In genomic region chr9:105581550-105581949, GRCh38 we compare ENCODE assay signal across 7 cellular contexts. TPM values are rescaled to one million over a fixed set of nuclear protein-coding genes. Genes with fewer than 3 reads are reported as not detected.
DNase-seq lines count a peak whose midpoint lies in the region; TF ChIP-seq lines count a peak whose summit lies in the region.
"Not testable (repeated sequence)": the region's sequence is repeated elsewhere in the genome, so short reads cannot be mapped to it uniquely, and the experiment has no call there.

No MANE protein-coding gene starts in this region.

- H4K8ac ChIP-seq in H9 (replicated peaks; ENCODE audit: insufficient read length, low read depth, low read length); neuronal stem cell (ENCODE audit: low read depth, low read length): not testable (repeated sequence)

- H3K23me2 ChIP-seq in H9 (ENCODE audit: insufficient read length, low read depth, low read length, poor library complexity, severe bottlenecking): not testable (repeated sequence)

- not testable (repeated sequence) for H2BK5ac ChIP-seq in H9 (ENCODE audit: insufficient read length, low read length); neuronal stem cell (ENCODE audit: low read length)

- H2BK15ac ChIP-seq in H9 (ENCODE audit: low read depth, low read length); neuronal stem cell (ENCODE audit: low read length): not testable (repeated sequence)

- peak overlapping the region; percentile 45 for H3K4me3 ChIP-seq in NT2/D1 (ENCODE audit: insufficient read length, low read depth)
- H3K4me3 ChIP-seq in cardiac muscle cell; neuronal stem cell (ENCODE audit: low read length in 2 of 2): not testable (repeated sequence)
- H3K4me3 ChIP-seq in iPS-15b (ENCODE audit: low read depth, low read length): peak overlapping the region; percentile 56

- not testable (repeated sequence) for H3K79me1 ChIP-seq in H9 (ENCODE audit: insufficient read depth, low read depth, low read length, poor library complexity, severe bottlenecking); neuronal stem cell (ENCODE audit: low read depth, low read length)

- not testable (repeated sequence) for H2BK12ac ChIP-seq in H9 (ENCODE audit: insufficient read length, low read depth, low read length); neuronal stem cell (ENCODE audit: low read length)

- H3K4me3 Mint-ChIP-seq in H9 (peak overlapping the region; percentile 67 to 72), mesothelial cell of epicardium (peak overlapping the region; percentile 50)

- not testable (repeated sequence) for H3K36me3 ChIP-seq in NT2/D1 (ENCODE audit: insufficient read depth, insufficient read length, low read length); cardiac muscle cell; iPS-15b (ENCODE audit: control insufficient read depth, insufficient read depth, low read length); neuronal stem cell (replicated peaks in 1 of 2; ENCODE audit: control insufficient read depth in 2 of 2, insufficient read depth in 2 of 2, low read length in 2 of 2)

- H3K9ac ChIP-seq in H9 (ENCODE audit: extremely low read depth, insufficient read length, low read length) (peak overlapping the region; percentile 76), NT2/D1 (ENCODE audit: insufficient read length, low read depth) (peak overlapping the region; percentile 64)
- not testable (repeated sequence) for H3K9ac ChIP-seq in iPS-15b (ENCODE audit: low read depth, low read length); neuronal stem cell (ENCODE audit: low read depth, low read length, poor library complexity)

- not testable (repeated sequence) for H4K5ac ChIP-seq in H9 (ENCODE audit: insufficient read length, low read depth, low read length)

- peak overlapping the region; percentile 70 to 96 (median 94); a peak in 4 of 7 replicates for H3K27ac Mint-ChIP-seq in H9
- H3K27ac Mint-ChIP-seq in mesothelial cell of epicardium: not testable (repeated sequence)

- not testable (repeated sequence) for H3K27me3 Mint-ChIP-seq in H9 (ENCODE audit: low read depth); mesothelial cell of epicardium (ENCODE audit: low read depth)

- DNase-seq in ELF-1 (ENCODE audit: low read depth, low spot score): peak; percentile 69
- peak; percentile 52 for DNase-seq in H9
- DNase-seq in NT2/D1 (ENCODE audit: low read depth, low spot score); cardiac muscle cell (ENCODE audit: low read depth in 1 of 2, low spot score in 1 of 2); mesothelial cell of epicardium (ENCODE audit: low spot score in 2 of 2, unreplicated experiment in 2 of 2); neuronal stem cell (ENCODE audit: low spot score): not testable (repeated sequence)

- not testable (repeated sequence) for H3K23ac ChIP-seq in H9 (ENCODE audit: insufficient read length, low read depth, low read length); neuronal stem cell (ENCODE audit: low read depth, low read length, poor library complexity)

- not testable (repeated sequence) for H3K4ac ChIP-seq in H9 (ENCODE audit: low read depth, low read length); neuronal stem cell (ENCODE audit: low read length)

- not testable (repeated sequence) for H2AFZ ChIP-seq in H9 (ENCODE audit: low read length)
- H2AFZ ChIP-seq in neuronal stem cell (ENCODE audit: low read length): peak overlapping the region; percentile 61

- not testable (repeated sequence) for H3K9me3 ChIP-seq in H9 (ENCODE audit: control insufficient read depth, low read depth, low read length); NT2/D1 (ENCODE audit: insufficient read depth, low read length); cardiac muscle cell (ENCODE audit: low read depth); iPS-15b (ENCODE audit: control insufficient read depth, insufficient read depth, low read length); neuronal stem cell (replicated peaks in 1 of 2; ENCODE audit: control insufficient read depth in 2 of 2, insufficient read depth in 1 of 2, low read depth in 1 of 2, low read length in 2 of 2)

- not testable (repeated sequence) for H2BK120ac ChIP-seq in H9 (ENCODE audit: low read depth, low read length, poor library complexity, severe bottlenecking); neuronal stem cell (ENCODE audit: low read depth, low read length)

- not testable (repeated sequence) for TF ChIP-seq CTCF in H9 (conservative IDR thresholded peaks at IDR 0.05); cardiac muscle cell (IDR thresholded peaks at IDR 0.05; ENCODE audit: low read depth, low read length); mesothelial cell of epicardium (IDR thresholded peaks at IDR 0.05; ENCODE audit: unreplicated experiment)

- H4K20me1 ChIP-seq in H9 (ENCODE audit: control insufficient read depth, insufficient read depth, insufficient read length): not testable (repeated sequence)

- H3K79me2 ChIP-seq in H9 (ENCODE audit: insufficient read depth, low read length): not testable (repeated sequence)

- H3K14ac ChIP-seq in H9 (ENCODE audit: insufficient read depth, low read length) (peak overlapping the region; percentile 87; the same call in 1 of the 2 replicates), neuronal stem cell (ENCODE audit: low read length) (peak overlapping the region; percentile 38)

- H3K36me3 Mint-ChIP-seq in H9 (ENCODE audit: insufficient read depth in 1 of 3, low read depth in 3 of 3) (peaks cover 9 to 12% (median 10%) of the 10 kb centered on the region in 3 experiments), mesothelial cell of epicardium (peaks cover 14% of the 10 kb centered on the region)

- not testable (repeated sequence) for H3K4me1 ChIP-seq in H9 (ENCODE audit: insufficient read depth, low read length); NT2/D1 (ENCODE audit: insufficient read depth, insufficient read length); cardiac muscle cell (ENCODE audit: low read depth); iPS-15b (ENCODE audit: control insufficient read depth, insufficient read depth, low read length); neuronal stem cell (ENCODE audit: control insufficient read depth in 2 of 2, insufficient read depth in 1 of 2, low read depth in 1 of 2, low read length in 2 of 2)

- H3K4me2 ChIP-seq in H9 (ENCODE audit: insufficient read depth, insufficient read length, low read length): peak overlapping the region; percentile 33
- not testable (repeated sequence) for H3K4me2 ChIP-seq in neuronal stem cell (ENCODE audit: insufficient read depth, low read length, poor library complexity, severe bottlenecking)

- not testable (repeated sequence) for H3K9me3 Mint-ChIP-seq in H9, mesothelial cell of epicardium

- not testable (repeated sequence) for H4K91ac ChIP-seq in H9 (ENCODE audit: insufficient read length, low read depth, low read length); neuronal stem cell (ENCODE audit: low read depth, low read length, poor library complexity)

- not testable (repeated sequence) for H3K4me1 Mint-ChIP-seq in H9, mesothelial cell of epicardium

- H3K27me3 ChIP-seq in H9 (ENCODE audit: insufficient read depth, low read length); NT2/D1 (ENCODE audit: insufficient read depth, insufficient read length); cardiac muscle cell; iPS-15b (ENCODE audit: control insufficient read depth, insufficient read depth, low read length); neuronal stem cell (ENCODE audit: control insufficient read depth in 3 of 3, insufficient read depth in 3 of 3, low read depth in 1 of 3, low read length in 3 of 3): not testable (repeated sequence)

- H3K56ac ChIP-seq in H9 (ENCODE audit: insufficient read length, low read depth, low read length): not testable (repeated sequence)

- H3K27ac ChIP-seq in H9 (ENCODE audit: insufficient read length, low read depth, low read length); neuronal stem cell (replicated peaks; ENCODE audit: low read length): not testable (repeated sequence)
- peak overlapping the region; percentile 51 for H3K27ac ChIP-seq in cardiac muscle cell

- no CpG with 5 or more reads among the region's 16 CpGs for WGBS in H9 (ENCODE audit: extremely low coverage, insufficient read length, low lambda C conversion rate)
- no CpG with 5 or more reads among the region's 16 CpGs for WGBS in neuronal stem cell (ENCODE audit: extremely low coverage in 2 of 2, insufficient read length in 2 of 2, insufficient replicate concordance in 1 of 2), 2 donors

- peak overlapping the region; percentile 82 for H3K18ac ChIP-seq in H9 (ENCODE audit: insufficient read length, low read depth, low read length)
- not testable (repeated sequence) for H3K18ac ChIP-seq in neuronal stem cell (ENCODE audit: low read length)

- H3T11ph ChIP-seq in H9 (ENCODE audit: low read length): not testable (repeated sequence)

- not testable (repeated sequence) for H2BK20ac ChIP-seq in H9 (ENCODE audit: low read depth, low read length, poor library complexity, severe bottlenecking)

- not testable (repeated sequence) for H2AK5ac ChIP-seq in H9 (ENCODE audit: insufficient read length, low read length); neuronal stem cell (ENCODE audit: low read depth, low read length)

RNA-seq across cellular contexts. Expression of gene FKTN, which starts 23.6 kb away (rescaled TPM):
- total RNA-seq in H9 (2021): 13.6 and 14.3 TPM in 2 replicates
- 6.8 and 10.5 TPM in 2 replicates for total RNA-seq in cardiac muscle cell
- polyA plus RNA-seq in cardiac muscle cell: 5.3 and 7.6 TPM in 2 replicates
- 26.8 to 29.6 TPM (median 29.2 TPM) in 3 replicates for total RNA-seq in mesothelial cell of epicardium
- 15.1 TPM for polyA plus RNA-seq in neuronal stem cell (2013, experiment 1 of 2)
- 14.2 TPM for polyA plus RNA-seq in neuronal stem cell (2013, experiment 2 of 2)
